8 cellular contexts compared by ENCODE assay signal in genomic region chr2:219387284-219388126, GRCh38.
A peak's percentile ranks its signal among the peaks of the same experiment; 100 is the strongest.
DNase-seq lines count a peak whose midpoint lies in the region; ATAC-seq and TF ChIP-seq lines count a peak whose summit lies in the region.

TSS of gene DNPEP (minus strand) at chr2:219387912. CDS start at chr2:219387794, 118 bp downstream.

- no peaks in the 10 kb centered on the region for H3K9me3 ChIP-seq in iPS-15b (ENCODE audit: control insufficient read depth, insufficient read depth, low read length)

- H3K9ac ChIP-seq in iPS-15b (ENCODE audit: low read depth, low read length): peak within 1 kb of the TSS; percentile 41

- TF ChIP-seq CTCF in brain microvascular endothelial cell (IDR thresholded peaks at IDR 0.05; ENCODE audit: low read depth, low read length, missing control alignments): no peak

- H3K36me3 ChIP-seq in brain microvascular endothelial cell (replicated peaks) (peaks cover 34% of the 10 kb centered on the region), iPS-15b (ENCODE audit: control insufficient read depth, insufficient read depth, low read length) (peaks cover 19% of the 10 kb centered on the region)

- peak; percentile 65 for ATAC-seq in HG02852 (IDR thresholded peaks at IDR 0.05; ENCODE audit: unreplicated experiment)

- H3K27ac ChIP-seq in brain microvascular endothelial cell: peak within 1 kb of the TSS; percentile 76

- in situ Hi-C loops in brain microvascular endothelial cell (cut with HindIII; ENCODE audit: low pct_ligation_motif_present, low sequenced_read_pairs): no loop called here

- H3K27me3 ChIP-seq in brain microvascular endothelial cell (replicated peaks) (no peaks in the 10 kb centered on the region), iPS-15b (ENCODE audit: control insufficient read depth, insufficient read depth, low read length) (no peaks in the 10 kb centered on the region)

- peak; percentile 37 for DNase-seq in NCI-H1436 treated with DMSO at 0.1 percent for 48 hours (lab: John Stamatoyannopoulos, UW)
- no peak for DNase-seq in NCI-H1436 (lab: John Stamatoyannopoulos, UW)
- peak; percentile 85 to 87 for DNase-seq in NCI-H1930 (lab: John Stamatoyannopoulos, UW)
- DNase-seq in UCSD-AML1 (lab: John Stamatoyannopoulos, UW; ENCODE audit: unreplicated experiment): peak; percentile 98
- DNase-seq in brain microvascular endothelial cell: peak; percentile 83
- DNase-seq in skeletal muscle cell (ENCODE audit: low read depth): no peak

- H3K4me1 ChIP-seq in iPS-15b (ENCODE audit: control insufficient read depth, insufficient read depth, low read length): no peaks in the 10 kb centered on the region

- H3K4me3 ChIP-seq in brain microvascular endothelial cell (ENCODE audit: low read depth, low read length) (peak within 1 kb of the TSS; percentile 86), iPS-15b (ENCODE audit: low read depth, low read length) (peak within 1 kb of the TSS; percentile 75), skeletal muscle cell (ENCODE audit: low read depth, low read length) (peak within 1 kb of the TSS; percentile 91)

Comparison
In these comparisons a context has a peak if more than half of its experiments do, and no peak if none do; other contexts are left out.
1. DNase-seq: peak in NCI-H1436 treated with DMSO at 0.1 percent for 48 hours (single experiment), NCI-H1930 (2 of 2), UCSD-AML1 (single experiment) and brain microvascular endothelial cell (single experiment); none in NCI-H1436 (single experiment) and skeletal muscle cell (single experiment).
2. Peak in every context shown above with its lines, with median percentiles within 50 percentile points of each other: H3K4me3 ChIP-seq.